Comparison of ENCODE assay signal across 8 cellular contexts in the genomic region with DNA sequence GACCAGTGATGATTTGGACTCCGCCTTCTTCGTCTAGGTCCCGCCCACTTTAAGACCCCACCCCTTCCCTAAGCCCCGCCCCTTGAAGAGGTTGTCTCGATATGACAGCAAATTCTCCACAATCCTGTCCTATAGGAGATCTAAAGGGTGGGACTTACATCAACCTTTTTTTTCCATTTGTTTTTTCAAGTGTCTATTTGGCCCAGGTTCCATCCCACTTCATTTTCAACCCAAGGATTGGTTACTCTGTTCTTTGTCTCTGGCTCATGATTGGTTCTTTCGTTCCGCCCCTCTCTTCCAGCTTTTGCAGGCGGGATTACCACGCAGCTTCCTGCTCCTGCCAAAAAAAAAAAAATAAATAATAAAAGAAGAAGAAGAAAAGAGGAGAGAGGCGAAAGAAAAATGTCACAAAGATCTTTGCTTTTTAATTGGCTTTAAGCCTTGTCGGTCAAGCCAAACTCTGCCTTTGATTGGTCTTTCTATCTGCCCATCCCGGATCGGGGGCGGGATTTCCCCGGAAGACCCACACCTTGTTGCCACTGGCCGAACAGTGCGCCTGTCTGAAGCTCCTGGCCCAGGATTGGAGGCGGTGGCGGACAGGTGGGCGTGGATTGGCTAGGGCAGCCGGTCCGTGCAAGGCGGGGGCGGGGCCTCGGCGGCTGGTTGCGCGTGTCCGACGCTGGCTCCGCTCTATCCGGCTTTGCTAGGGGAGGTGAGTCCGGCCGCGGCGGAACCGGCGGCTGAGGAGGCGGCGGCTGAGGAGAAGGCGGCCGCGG. TPM values are rescaled to one million over a fixed set of nuclear protein-coding genes. Genes with fewer than 3 reads are reported as not detected.
DNase-seq lines count a peak whose midpoint lies in the region; ATAC-seq and TF ChIP-seq lines count a peak whose summit lies in the region.

No MANE protein-coding gene starts in this region.

- CTCF ChIA-PET in GM10248 (lab: Yijun Ruan, JAX) (interaction anchor here (1.4 to 4.8 kb wide), 4 partner anchors 9 to 148 kb away, joined by 4 to 26 read pairs (median 5); a partner anchor contains a TSS), SK-N-SH (lab: Yijun Ruan, JAX) (interaction anchor here (0.6 to 1.8 kb wide), 3 partner anchors 10 to 211 kb away, joined by 3 to 6 read pairs (median 5); a partner anchor contains a TSS)

- H3K27ac Mint-ChIP-seq in activated naive CD4-positive, alpha-beta T cell treated with anti-CD3 and anti-CD28 coated beads, Interleukin-2, amount 50 U/mL, for 72 hours = peak overlapping the region; percentile 80 to 88

- peaks cover 0 to 4% of the 10 kb centered on the region in 2 donors for H3K9me3 Mint-ChIP-seq in activated naive CD4-positive, alpha-beta T cell treated with anti-CD3 and anti-CD28 coated beads, Interleukin-2, amount 50 U/mL, for 72 hours

- peak overlapping the region; percentile 88; the same call in 1 of the 2 replicates for H3K4me2 ChIP-seq in SK-N-SH

- peak; percentile 91 for ATAC-seq in HG02610 (IDR thresholded peaks at IDR 0.05; ENCODE audit: unreplicated experiment)
- peak; percentile 95 to 96 for ATAC-seq in activated naive CD4-positive, alpha-beta T cell treated with anti-CD3 and anti-CD28 coated beads, Interleukin-2, amount 50 U/mL, for 72 hours

- TF ChIP-seq CTCF in GM10248 (IDR thresholded peaks at IDR 0.05; ENCODE audit: control extremely low read depth, extremely low read depth, low read depth, missing control alignments) (no peak), SK-N-SH (IDR thresholded peaks at IDR 0.05) (no peak)

- H4K20me1 ChIP-seq in SK-N-SH (ENCODE audit: insufficient read depth) = peaks cover 29% of the 10 kb centered on the region

- peak overlapping the region; percentile 93; the same call in 1 of the 2 replicates for H2AFZ ChIP-seq in SK-N-SH (ENCODE audit: low read depth)

- peaks cover 6 to 12% of the 10 kb centered on the region in 2 donors for H3K36me3 Mint-ChIP-seq in activated naive CD4-positive, alpha-beta T cell treated with anti-CD3 and anti-CD28 coated beads, Interleukin-2, amount 50 U/mL, for 72 hours

- TF ChIP-seq RAD21 in SK-N-SH (IDR thresholded peaks at IDR 0.05; ENCODE audit: low read length) = no peak

- no peaks in the 10 kb centered on the region for H3K27me3 ChIP-seq in SK-N-SH (ENCODE audit: insufficient read depth)

- TF ChIP-seq EP300 in SK-N-SH (IDR thresholded peaks at IDR 0.05; ENCODE audit: borderline replicate concordance in 1 of 2, low read depth in 1 of 2, low read length in 1 of 2) = no peak; a peak in 1 of 4 replicates

- 1% methylated on average over 19 of the region's 43 CpGs for WGBS in SK-N-SH (ENCODE audit: low lambda C conversion rate)

- POLR2A ChIA-PET in GM10248 (lab: Yijun Ruan, JAX) (interaction anchor here (0.6 to 1.2 kb wide), 4 partner anchors 9 to 30 kb away, joined by 3 to 9 read pairs (median 4); no protein-coding TSS in a partner anchor), SK-N-SH (lab: Yijun Ruan, JAX) (interaction anchor here (0.6 kb wide), 1 partner anchor 307 kb away, joined by 3 read pairs; no protein-coding TSS in a partner anchor)

- H3K9me3 ChIP-seq in SK-N-SH = no peaks in the 10 kb centered on the region

- peaks cover 0 to 20% of the 10 kb centered on the region in 2 experiments; a peak in 2 of 4 replicates for H3K4me1 ChIP-seq in SK-N-SH (ENCODE audit: control insufficient read depth in 1 of 2, insufficient read depth in 2 of 2, low read depth in 1 of 2, low read length in 1 of 2)

- H3K9ac ChIP-seq in SK-N-SH = peak overlapping the region; percentile 77; the same call in 1 of the 2 replicates

- H3K36me3 ChIP-seq in SK-N-SH (replicated peaks in 1 of 2; ENCODE audit: control insufficient read depth in 1 of 2, insufficient read depth in 2 of 2, low read length in 1 of 2) = peaks cover 5 to 8% of the 10 kb centered on the region in 2 experiments

- no peaks in the 10 kb centered on the region for H3K9me2 ChIP-seq in SK-N-SH

- peaks cover 3% of the 10 kb centered on the region for H3F3A ChIP-seq in SK-N-SH (replicated peaks; ENCODE audit: insufficient read depth)

- DNase-seq in GM10248 (ENCODE audit: extremely low spot score) (peak; percentile 99), NCI-H1092 (lab: John Stamatoyannopoulos, UW) (peak; percentile 98), SK-N-SH (peak; percentile 98), glomerular endothelial cell (ENCODE audit: extremely low read depth, low read depth, low spot score) (peak; percentile 98), occipital lobe (lab: John Stamatoyannopoulos, UW) (peak; percentile 99)
- peak; percentile 99 to 100 for DNase-seq in activated naive CD4-positive, alpha-beta T cell treated with anti-CD3 and anti-CD28 coated beads, Interleukin-2, amount 50 U/mL, for 72 hours (ENCODE audit: low spot score in 2 of 2)

- peaks cover 45% of the 10 kb centered on the region for H3K79me2 ChIP-seq in SK-N-SH (ENCODE audit: insufficient read depth)

- H3K27ac ChIP-seq in SK-N-SH (ENCODE audit: low read depth in 2 of 2, low read length in 1 of 2) = peak overlapping the region; percentile 52 to 70
- peak overlapping the region; percentile 63 for H3K27ac ChIP-seq in temporal lobe (ENCODE audit: low read depth, low read length)

- peak overlapping the region; percentile 68 to 91 for H3K4me3 ChIP-seq in SK-N-SH (ENCODE audit: low read depth in 2 of 2, low read length in 1 of 2)

TF ChIP-seq in SK-N-SH, 30 proteins besides CTCF, POLR2A, EP300 and RAD21 (continues in another document):
- no peak for TF ChIP-seq TEAD4 (IDR thresholded peaks at IDR 0.05; ENCODE audit: borderline replicate concordance, insufficient read depth)
- peak; percentile 90 for TF ChIP-seq RFX5 (IDR thresholded peaks at IDR 0.05; ENCODE audit: low read length)
- no peak for TF ChIP-seq TCF12 (IDR thresholded peaks at IDR 0.05)
- TF ChIP-seq POLR2AphosphoS5 (IDR thresholded peaks at IDR 0.05; ENCODE audit: low read depth, low read length) = peak; percentile 86
- TF ChIP-seq, protein P1, sequence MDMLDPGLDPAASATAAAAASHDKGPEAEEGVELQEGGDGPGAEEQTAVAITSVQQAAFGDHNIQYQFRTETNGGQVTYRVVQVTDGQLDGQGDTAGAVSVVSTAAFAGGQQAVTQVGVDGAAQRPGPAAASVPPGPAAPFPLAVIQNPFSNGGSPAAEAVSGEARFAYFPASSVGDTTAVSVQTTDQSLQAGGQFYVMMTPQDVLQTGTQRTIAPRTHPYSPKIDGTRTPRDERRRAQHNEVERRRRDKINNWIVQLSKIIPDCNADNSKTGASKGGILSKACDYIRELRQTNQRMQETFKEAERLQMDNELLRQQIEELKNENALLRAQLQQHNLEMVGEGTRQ (IDR thresholded peaks at IDR 0.05; ENCODE audit: borderline replicate concordance, low read depth, low read length) = no peak
- TF ChIP-seq TAF1 (IDR thresholded peaks at IDR 0.05; ENCODE audit: borderline replicate concordance, low read depth, low read length) = peak; percentile 80; the same call in 1 of the 2 replicates
- TF ChIP-seq, protein P2, sequence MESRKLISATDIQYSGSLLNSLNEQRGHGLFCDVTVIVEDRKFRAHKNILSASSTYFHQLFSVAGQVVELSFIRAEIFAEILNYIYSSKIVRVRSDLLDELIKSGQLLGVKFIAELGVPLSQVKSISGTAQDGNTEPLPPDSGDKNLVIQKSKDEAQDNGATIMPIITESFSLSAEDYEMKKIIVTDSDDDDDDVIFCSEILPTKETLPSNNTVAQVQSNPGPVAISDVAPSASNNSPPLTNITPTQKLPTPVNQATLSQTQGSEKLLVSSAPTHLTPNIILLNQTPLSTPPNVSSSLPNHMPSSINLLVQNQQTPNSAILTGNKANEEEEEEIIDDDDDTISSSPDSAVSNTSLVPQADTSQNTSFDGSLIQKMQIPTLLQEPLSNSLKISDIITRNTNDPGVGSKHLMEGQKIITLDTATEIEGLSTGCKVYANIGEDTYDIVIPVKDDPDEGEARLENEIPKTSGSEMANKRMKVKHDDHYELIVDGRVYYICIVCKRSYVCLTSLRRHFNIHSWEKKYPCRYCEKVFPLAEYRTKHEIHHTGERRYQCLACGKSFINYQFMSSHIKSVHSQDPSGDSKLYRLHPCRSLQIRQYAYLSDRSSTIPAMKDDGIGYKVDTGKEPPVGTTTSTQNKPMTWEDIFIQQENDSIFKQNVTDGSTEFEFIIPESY (IDR thresholded peaks at IDR 0.05; ENCODE audit: borderline replicate concordance, low read depth) = peak; percentile 89
- peak; percentile 70 for TF ChIP-seq MXI1 (IDR thresholded peaks at IDR 0.05; ENCODE audit: low read depth, low read length)
- TF ChIP-seq, protein P3, sequence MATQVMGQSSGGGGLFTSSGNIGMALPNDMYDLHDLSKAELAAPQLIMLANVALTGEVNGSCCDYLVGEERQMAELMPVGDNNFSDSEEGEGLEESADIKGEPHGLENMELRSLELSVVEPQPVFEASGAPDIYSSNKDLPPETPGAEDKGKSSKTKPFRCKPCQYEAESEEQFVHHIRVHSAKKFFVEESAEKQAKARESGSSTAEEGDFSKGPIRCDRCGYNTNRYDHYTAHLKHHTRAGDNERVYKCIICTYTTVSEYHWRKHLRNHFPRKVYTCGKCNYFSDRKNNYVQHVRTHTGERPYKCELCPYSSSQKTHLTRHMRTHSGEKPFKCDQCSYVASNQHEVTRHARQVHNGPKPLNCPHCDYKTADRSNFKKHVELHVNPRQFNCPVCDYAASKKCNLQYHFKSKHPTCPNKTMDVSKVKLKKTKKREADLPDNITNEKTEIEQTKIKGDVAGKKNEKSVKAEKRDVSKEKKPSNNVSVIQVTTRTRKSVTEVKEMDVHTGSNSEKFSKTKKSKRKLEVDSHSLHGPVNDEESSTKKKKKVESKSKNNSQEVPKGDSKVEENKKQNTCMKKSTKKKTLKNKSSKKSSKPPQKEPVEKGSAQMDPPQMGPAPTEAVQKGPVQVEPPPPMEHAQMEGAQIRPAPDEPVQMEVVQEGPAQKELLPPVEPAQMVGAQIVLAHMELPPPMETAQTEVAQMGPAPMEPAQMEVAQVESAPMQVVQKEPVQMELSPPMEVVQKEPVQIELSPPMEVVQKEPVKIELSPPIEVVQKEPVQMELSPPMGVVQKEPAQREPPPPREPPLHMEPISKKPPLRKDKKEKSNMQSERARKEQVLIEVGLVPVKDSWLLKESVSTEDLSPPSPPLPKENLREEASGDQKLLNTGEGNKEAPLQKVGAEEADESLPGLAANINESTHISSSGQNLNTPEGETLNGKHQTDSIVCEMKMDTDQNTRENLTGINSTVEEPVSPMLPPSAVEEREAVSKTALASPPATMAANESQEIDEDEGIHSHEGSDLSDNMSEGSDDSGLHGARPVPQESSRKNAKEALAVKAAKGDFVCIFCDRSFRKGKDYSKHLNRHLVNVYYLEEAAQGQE (IDR thresholded peaks at IDR 0.05; ENCODE audit: low read depth, low read length) = no peak
- TF ChIP-seq JUND (IDR thresholded peaks at IDR 0.05) = no peak
- TF ChIP-seq RCOR1 (IDR thresholded peaks at IDR 0.05; ENCODE audit: low read length) = 0 out of 2 replicates have a peak, but pooled peaks have one; percentile 35

RNA-seq across cellular contexts. Expression of a gene that starts 1.2 kb away (rescaled TPM):
- 12.3 and 19.2 TPM in 2 replicates for polyA plus RNA-seq in SK-N-SH (2012; rRNA removed)
- polyA plus RNA-seq in SK-N-SH (2012; cell fraction: cytosol; rRNA removed) = 13.6 and 14.3 TPM in 2 replicates
- polyA plus RNA-seq in SK-N-SH (2012; cell fraction: nucleus; rRNA removed) = 14.8 and 34.8 TPM in 2 replicates
- total RNA-seq in activated naive CD4-positive, alpha-beta T cell treated with anti-CD3 and anti-CD28 coated beads, Interleukin-2, amount 50 U/mL, for 72 hours = 10 to 100 TPM in 1 of 2 donors, 1 to 10 TPM in 1; 8.3 to 10.0 TPM
- total RNA-seq in glomerular endothelial cell (34.0 and 40.8 TPM in 2 replicates), occipital lobe (54.3 TPM), temporal lobe (33.9 TPM)

Comparison
In these comparisons a context has a peak if more than half of its experiments do, and no peak if none do; other contexts are left out.
1. Peak in every context shown above with its lines: DNase-seq, ATAC-seq, H3K4me3 ChIP-seq and H3K27ac ChIP-seq.